Comparison of ENCODE assay signal across 1 cellular context in the genomic region with DNA sequence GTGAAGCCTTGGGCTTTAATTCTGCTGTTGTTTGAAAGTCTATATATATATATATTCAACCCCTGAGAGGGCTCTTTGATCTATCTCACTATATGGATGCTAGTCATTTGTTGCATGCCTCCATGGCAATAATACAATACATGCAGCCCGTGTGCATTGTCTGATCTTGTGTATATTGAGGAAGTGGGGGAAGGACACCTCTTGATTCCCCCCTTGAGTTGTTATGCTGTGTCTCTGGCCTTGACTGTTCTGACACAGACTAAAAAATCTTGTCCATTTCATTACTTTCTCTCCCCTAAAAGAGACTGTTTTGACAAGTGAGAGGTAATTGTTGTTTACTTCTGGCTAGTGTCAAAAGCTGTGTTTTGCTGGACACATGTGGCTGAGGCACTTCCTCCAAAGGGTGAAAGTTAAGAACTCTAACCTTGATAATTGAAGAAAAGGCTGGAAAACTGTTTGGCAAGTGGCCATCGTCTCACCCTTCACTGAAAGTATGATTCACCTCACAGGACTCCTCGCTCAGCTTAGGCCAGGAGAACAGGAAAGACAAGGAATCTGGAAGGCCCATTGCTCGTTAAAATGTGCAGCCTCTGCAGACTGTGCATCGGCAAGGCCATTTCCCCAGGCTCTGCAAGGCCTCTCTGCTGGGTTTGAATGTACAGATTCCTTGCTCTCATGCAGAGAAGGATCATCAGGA.
TF ChIP-seq lines count a peak whose summit lies in the region.

No MANE protein-coding gene starts in this region.

TF ChIP-seq in HepG2, 621 proteins besides CTCF, POLR2A, EP300 and RAD21 (continued from another document):
- TF ChIP-seq ZNF275 (CRISPR knock-in tag; IDR thresholded peaks at IDR 0.05; ENCODE audit: borderline replicate concordance) (no peak), KMT2B (CRISPR knock-in tag; IDR thresholded peaks at IDR 0.05) (no peak), ATF4 (CRISPR knock-in tag; IDR thresholded peaks at IDR 0.05) (no peak), SATB2 (CRISPR knock-in tag; IDR thresholded peaks at IDR 0.05) (no peak), KDM2A (CRISPR knock-in tag; IDR thresholded peaks at IDR 0.05; ENCODE audit: borderline replicate concordance, low read depth) (no peak), SMYD3 (CRISPR knock-in tag; IDR thresholded peaks at IDR 0.05) (no peak), ZNF350 (CRISPR knock-in tag; IDR thresholded peaks at IDR 0.05; ENCODE audit: borderline replicate concordance, low read depth) (no peak), MED1 (CRISPR knock-in tag; IDR thresholded peaks at IDR 0.05) (no peak), RARG (CRISPR knock-in tag; IDR thresholded peaks at IDR 0.05; ENCODE audit: low read depth) (no peak)
- TF ChIP-seq, protein P1, sequence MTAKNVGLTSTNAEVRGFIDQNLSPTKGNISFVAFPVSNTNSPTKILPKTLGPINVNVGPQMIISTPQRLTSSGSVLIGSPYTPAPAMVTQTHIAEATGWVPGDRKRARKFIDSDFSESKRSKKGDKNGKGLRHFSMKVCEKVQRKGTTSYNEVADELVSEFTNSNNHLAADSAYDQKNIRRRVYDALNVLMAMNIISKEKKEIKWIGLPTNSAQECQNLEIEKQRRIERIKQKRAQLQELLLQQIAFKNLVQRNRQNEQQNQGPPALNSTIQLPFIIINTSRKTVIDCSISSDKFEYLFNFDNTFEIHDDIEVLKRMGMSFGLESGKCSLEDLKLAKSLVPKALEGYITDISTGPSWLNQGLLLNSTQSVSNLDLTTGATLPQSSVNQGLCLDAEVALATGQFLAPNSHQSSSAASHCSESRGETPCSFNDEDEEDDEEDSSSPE (CRISPR knock-in tag; IDR thresholded peaks at IDR 0.05) = no peak
- TF ChIP-seq, protein P2, sequence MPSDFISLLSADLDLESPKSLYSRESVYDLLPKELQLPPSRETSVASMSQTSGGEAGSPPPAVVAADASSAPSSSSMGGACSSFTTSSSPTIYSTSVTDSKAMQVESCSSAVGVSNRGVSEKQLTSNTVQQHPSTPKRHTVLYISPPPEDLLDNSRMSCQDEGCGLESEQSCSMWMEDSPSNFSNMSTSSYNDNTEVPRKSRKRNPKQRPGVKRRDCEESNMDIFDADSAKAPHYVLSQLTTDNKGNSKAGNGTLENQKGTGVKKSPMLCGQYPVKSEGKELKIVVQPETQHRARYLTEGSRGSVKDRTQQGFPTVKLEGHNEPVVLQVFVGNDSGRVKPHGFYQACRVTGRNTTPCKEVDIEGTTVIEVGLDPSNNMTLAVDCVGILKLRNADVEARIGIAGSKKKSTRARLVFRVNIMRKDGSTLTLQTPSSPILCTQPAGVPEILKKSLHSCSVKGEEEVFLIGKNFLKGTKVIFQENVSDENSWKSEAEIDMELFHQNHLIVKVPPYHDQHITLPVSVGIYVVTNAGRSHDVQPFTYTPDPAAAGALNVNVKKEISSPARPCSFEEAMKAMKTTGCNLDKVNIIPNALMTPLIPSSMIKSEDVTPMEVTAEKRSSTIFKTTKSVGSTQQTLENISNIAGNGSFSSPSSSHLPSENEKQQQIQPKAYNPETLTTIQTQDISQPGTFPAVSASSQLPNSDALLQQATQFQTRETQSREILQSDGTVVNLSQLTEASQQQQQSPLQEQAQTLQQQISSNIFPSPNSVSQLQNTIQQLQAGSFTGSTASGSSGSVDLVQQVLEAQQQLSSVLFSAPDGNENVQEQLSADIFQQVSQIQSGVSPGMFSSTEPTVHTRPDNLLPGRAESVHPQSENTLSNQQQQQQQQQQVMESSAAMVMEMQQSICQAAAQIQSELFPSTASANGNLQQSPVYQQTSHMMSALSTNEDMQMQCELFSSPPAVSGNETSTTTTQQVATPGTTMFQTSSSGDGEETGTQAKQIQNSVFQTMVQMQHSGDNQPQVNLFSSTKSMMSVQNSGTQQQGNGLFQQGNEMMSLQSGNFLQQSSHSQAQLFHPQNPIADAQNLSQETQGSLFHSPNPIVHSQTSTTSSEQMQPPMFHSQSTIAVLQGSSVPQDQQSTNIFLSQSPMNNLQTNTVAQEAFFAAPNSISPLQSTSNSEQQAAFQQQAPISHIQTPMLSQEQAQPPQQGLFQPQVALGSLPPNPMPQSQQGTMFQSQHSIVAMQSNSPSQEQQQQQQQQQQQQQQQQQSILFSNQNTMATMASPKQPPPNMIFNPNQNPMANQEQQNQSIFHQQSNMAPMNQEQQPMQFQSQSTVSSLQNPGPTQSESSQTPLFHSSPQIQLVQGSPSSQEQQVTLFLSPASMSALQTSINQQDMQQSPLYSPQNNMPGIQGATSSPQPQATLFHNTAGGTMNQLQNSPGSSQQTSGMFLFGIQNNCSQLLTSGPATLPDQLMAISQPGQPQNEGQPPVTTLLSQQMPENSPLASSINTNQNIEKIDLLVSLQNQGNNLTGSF (CRISPR knock-in tag; IDR thresholded peaks at IDR 0.05) = no peak
- TF ChIP-seq, protein P3, sequence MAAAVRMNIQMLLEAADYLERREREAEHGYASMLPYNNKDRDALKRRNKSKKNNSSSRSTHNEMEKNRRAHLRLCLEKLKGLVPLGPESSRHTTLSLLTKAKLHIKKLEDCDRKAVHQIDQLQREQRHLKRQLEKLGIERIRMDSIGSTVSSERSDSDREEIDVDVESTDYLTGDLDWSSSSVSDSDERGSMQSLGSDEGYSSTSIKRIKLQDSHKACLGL (CRISPR knock-in tag; IDR thresholded peaks at IDR 0.05) = no peak
